ENCODE assay signal across 8 cellular contexts in genomic region chr6:43247115-43247999, GRCh38. TPM values are rescaled to one million over a fixed set of nuclear protein-coding genes. Genes with fewer than 3 reads are reported as not detected.
DNase-seq lines count a peak whose midpoint lies in the region; ATAC-seq, FAIRE-seq and TF ChIP-seq lines count a peak whose summit lies in the region.

No MANE protein-coding gene starts in this region.

- TF ChIP-seq CTCF in A549 (IDR thresholded peaks at IDR 0.05), result no peak
- peak in 11 of 56 donors; percentile 6 to 28 (median 17) for TF ChIP-seq CTCF in dorsolateral prefrontal cortex (IDR thresholded peaks at IDR 0.05 in 54 of 56, conservative IDR thresholded peaks at IDR 0.05 in 2 of 56; ENCODE audit: low read depth in 1 of 56, partially characterized antibody in 56 of 56)
- no peak for TF ChIP-seq CTCF in lower leg skin (IDR thresholded peaks at IDR 0.05)

- CTCF ChIA-PET in A549 (lab: Yijun Ruan, JAX), result interaction anchor here (0.6 to 1.5 kb wide), 2 partner anchors 19 to 112 kb away, joined by 3 to 6 read pairs; partner anchors contain the start of gene DNPH1

- peak overlapping the region; percentile 80 for H3K4me2 ChIP-seq in A549

- no peak for TF ChIP-seq EP300 in A549 (IDR thresholded peaks at IDR 0.05)

- POLR2A ChIA-PET in A549 (lab: Yijun Ruan, JAX), result interaction anchor here (1.1 kb wide), 1 partner anchor 18 kb away, joined by 3 read pairs; the partner anchor contains the start of gene DNPH1

- no peak for FAIRE-seq in A549 (lab: Jason Lieb, UNC)

- TF ChIP-seq POLR2A in A549 (IDR thresholded peaks at IDR 0.05; ENCODE audit: low read length) (no peak), lower leg skin (IDR thresholded peaks at IDR 0.05) (no peak)

- 41% methylated on average over 29 of the region's 46 CpGs for WGBS in A549 (ENCODE audit: missing lambda C conversion rate)
- 3 to 4% methylated on average over 46 of the region's 46 CpGs for WGBS in lower leg skin, 2 donors

- ATAC-seq in A549, result peak; percentile 94 to 96
- peak; percentile 89 for ATAC-seq in GM18909 (IDR thresholded peaks at IDR 0.05; ENCODE audit: poor library complexity, unreplicated experiment)
- peak; percentile 84 for ATAC-seq in HG03139 (IDR thresholded peaks at IDR 0.05; ENCODE audit: unreplicated experiment)

- DNase-seq in A549 (ENCODE audit: low read depth in 1 of 2, low spot score in 1 of 2), result peak; percentile 53 to 89
- peak; percentile 26 for DNase-seq in NCI-H446 treated with DMSO at 0.1 percent for 48 hours (lab: John Stamatoyannopoulos, UW)
- peak; percentile 78 to 80 for DNase-seq in activated CD4-positive, alpha-beta T cell treated with anti-CD3 and anti-CD28 coated beads, Interleukin-2, amount 50 U/mL, for 4 hours
- peak; percentile 75 to 92 (median 88) for DNase-seq in dorsolateral prefrontal cortex
- peak; percentile 33 to 92 for DNase-seq in lower leg skin (ENCODE audit: low spot score in 2 of 2)
- peak; percentile 81 to 83 for DNase-seq in stimulated activated CD4-positive, alpha-beta T cell treated with anti-CD3 and anti-CD28 coated beads, Interleukin-4, amount 100 ng/mL, for 4 hours

- peaks cover 0 to 3% (median 0%) of the 10 kb centered on the region in 45 donors for H3K27me3 ChIP-seq in dorsolateral prefrontal cortex

- no peaks in the 10 kb centered on the region for H3K9me3 ChIP-seq in A549

- H3K4me3 ChIP-seq in A549 (peak overlapping the region; percentile 44), dorsolateral prefrontal cortex (peak overlapping the region; percentile 49 to 93 (median 74)), lower leg skin (ENCODE audit: low read depth, poor library complexity, severe bottlenecking) (peak overlapping the region; percentile 1)

- H3K4me1 ChIP-seq in A549, result 0 out of 3 replicates have a peak, but pooled peaks cover 4% of the 10 kb centered on the region

- no peak for TF ChIP-seq RAD21 in A549 (conservative IDR thresholded peaks at IDR 0.05 in 1 of 2, IDR thresholded peaks at IDR 0.05 in 1 of 2)

- intact Hi-C loops in dorsolateral prefrontal cortex (cut with DNase I) (loop anchor here (5.0 kb wide), 5 partner anchors 65 to 320 kb away; partner anchors contain the start of genes CNPY3 (in 1 of the 2), CUL9 (in 1 of the 2), POLR1C (in 1 of the 2) and SRF (in 1 of the 2)), lower leg skin (cut with DNase I; ENCODE audit: low total_unique reads) (no loop called here)

- H3K27ac ChIP-seq in A549, result peak overlapping the region in 1 of 2 experiments; percentile 51; a peak in 4 of 6 replicates
- peak overlapping the region; percentile 12 to 95 (median 84) for H3K27ac ChIP-seq in dorsolateral prefrontal cortex

TF ChIP-seq in A549, 52 proteins besides CTCF, POLR2A, EP300 and RAD21:
- no peak for TF ChIP-seq FOXS1 (CRISPR knock-in tag; IDR thresholded peaks at IDR 0.05)
- peak; percentile 61 for TF ChIP-seq MAX (IDR thresholded peaks at IDR 0.05)

RNA-seq across cellular contexts. Expression of gene TTBK1, which starts 4.1 kb away (rescaled TPM):
- polyA plus RNA-seq in A549 (2011; rRNA removed) (0.03 TPM in 1 of 2 replicates, not detected in the other), A549 (2017; fragmentation: RNase III; extraction: RNeasy Plus Mini Kit Qiagen cat#74134 plus additional on column Dnase treatment) (0.04 to 0.05 TPM (median 0.04 TPM) in 3 replicates)
- polyA plus RNA-seq in A549 (2012; cell fraction: cytosol; rRNA removed), result 0.04 and 0.05 TPM in 2 replicates
- 0.09 and 0.10 TPM in 2 replicates for polyA plus RNA-seq in A549 (2012; cell fraction: nucleus; rRNA removed)
- 0.04 and 0.10 TPM in 2 replicates for polyA minus RNA-seq in A549 (2011; rRNA and poly(A)+ RNA removed)
- total RNA-seq in dorsolateral prefrontal cortex (10 to 100 TPM; 37.5 to 77.7 (median 63.5) TPM), lower leg skin (under 1 TPM in 1 of 4 donors, not detected in 3; 0.08 TPM)

RNA-seq across cellular contexts. Expression of gene DNPH1, which starts 18.1 kb away (rescaled TPM):
- polyA plus RNA-seq in A549 (2011; rRNA removed), result 51.4 and 63.2 TPM in 2 replicates
- polyA plus RNA-seq in A549 (2012; cell fraction: cytosol; rRNA removed), result 217 and 240 TPM in 2 replicates
- polyA plus RNA-seq in A549 (2012; cell fraction: nucleus; rRNA removed), result 158 TPM in 2 replicates
- 77.5 to 82.0 TPM (median 80.2 TPM) in 3 replicates for polyA plus RNA-seq in A549 (2017; fragmentation: RNase III; extraction: RNeasy Plus Mini Kit Qiagen cat#74134 plus additional on column Dnase treatment)
- 13.6 and 14.4 TPM in 2 replicates for polyA minus RNA-seq in A549 (2011; rRNA and poly(A)+ RNA removed)
- total RNA-seq in dorsolateral prefrontal cortex, result 10 to 100 TPM; 18.4 to 54.6 (median 31.2) TPM
- total RNA-seq in lower leg skin, result 10 to 100 TPM; 48.5 to 77.0 (median 61.2) TPM

RNA-seq across cellular contexts. Expression of gene SLC22A7, which starts 50.7 kb away (rescaled TPM):
- polyA plus RNA-seq in A549 (2011; rRNA removed) (not detected in 2 replicates), A549 (2017; fragmentation: RNase III; extraction: RNeasy Plus Mini Kit Qiagen cat#74134 plus additional on column Dnase treatment) (not detected in 3 replicates)
- not detected in 2 replicates for polyA plus RNA-seq in A549 (2012; cell fraction: cytosol; rRNA removed)
- polyA plus RNA-seq in A549 (2012; cell fraction: nucleus; rRNA removed), result not detected in 2 replicates
- polyA minus RNA-seq in A549 (2011; rRNA and poly(A)+ RNA removed), result not detected in 2 replicates
- total RNA-seq in dorsolateral prefrontal cortex (1 to 10 TPM in 20 of 120 experiments, under 1 TPM in 62, not detected in 38; 0.16 to 2.8 (median 0.70) TPM), lower leg skin (not detected)

Comparison
In these comparisons a context has a peak if more than half of its experiments do, and no peak if none do; other contexts are left out.
1. DNase-seq: peak in every context shown above with its lines; median percentile 88 in dorsolateral prefrontal cortex; 82 in stimulated activated CD4-positive, alpha-beta T cell treated with anti-CD3 and anti-CD28 coated beads, Interleukin-4, amount 100 ng/mL, for 4 hours; 79 in activated CD4-positive, alpha-beta T cell treated with anti-CD3 and anti-CD28 coated beads, Interleukin-2, amount 50 U/mL, for 4 hours; 71 in A549; 62 in lower leg skin; 26 in NCI-H446 treated with DMSO at 0.1 percent for 48 hours.
2. H3K4me3 ChIP-seq: peak in every context shown above with its lines; median percentile 74 in dorsolateral prefrontal cortex; 44 in A549; 1 in lower leg skin.
3. RNA of gene TTBK1, which starts 4.1 kb away (total RNA-seq): 37.5 to 77.7 TPM in dorsolateral prefrontal cortex; 0.08 TPM in lower leg skin; every median in the first group is over 10 times any median in the second.
4. Peak in every context shown above with its lines, with median percentiles within 50 percentile points of each other: ATAC-seq.